ENCODE assay signal across 8 cellular contexts in the genomic region with DNA sequence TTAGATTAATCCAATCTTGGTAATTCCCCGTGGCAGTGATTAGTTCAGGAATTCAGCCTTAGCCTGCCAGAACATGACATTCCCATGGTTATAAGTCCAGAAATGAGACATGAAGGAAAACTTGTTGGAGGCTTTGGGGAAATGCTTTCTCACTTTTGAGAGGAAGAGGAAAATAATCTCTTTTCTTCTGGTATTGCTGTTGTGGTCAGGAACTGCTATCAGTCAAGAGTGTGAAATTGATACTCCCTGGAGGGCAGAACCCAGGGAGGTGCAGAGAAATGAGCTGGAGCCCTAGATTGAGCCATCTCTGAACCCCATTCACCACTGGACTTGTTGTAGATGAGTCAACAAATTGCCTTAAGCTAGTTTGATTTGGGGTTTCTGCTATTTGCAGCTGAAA. TPM values are rescaled to one million over a fixed set of nuclear protein-coding genes. Genes with fewer than 3 reads are reported as not detected.
DNase-seq lines count a peak whose midpoint lies in the region; ATAC-seq, FAIRE-seq and TF ChIP-seq lines count a peak whose summit lies in the region.
"Had no signal": no experiment of that assay in that cellular context is flagged by ENCODE, and none has a peak within 500 bp of the region (broad histone marks: within the 10 kb centered on the region; RNA-seq: fewer than 3 reads in every experiment).

No MANE protein-coding gene starts in this region.

- no peaks in the 10 kb centered on the region for H3K27me3 Mint-ChIP-seq in activated T-cell treated with anti-CD3 and anti-CD28 coated beads, Interleukin-2, amount 50 U/mL, for 72 hours (ENCODE audit: low read depth)
- no peaks in the 10 kb centered on the region for H3K27me3 Mint-ChIP-seq in neural progenitor cell (ENCODE audit: insufficient read depth, low read depth)

- peak overlapping the region in 1 of 2 donors; percentile 32 for H3K4me3 Mint-ChIP-seq in activated T-cell treated with anti-CD3 and anti-CD28 coated beads, Interleukin-2, amount 50 U/mL, for 72 hours
- peak overlapping the region; percentile 25 for H3K4me3 Mint-ChIP-seq in neural progenitor cell

- ATAC-seq in HG03196 (IDR thresholded peaks at IDR 0.05; ENCODE audit: unreplicated experiment): peak; percentile 58
- ATAC-seq in activated T-cell treated with anti-CD3 and anti-CD28 coated beads, Interleukin-2, amount 50 U/mL, for 72 hours (replicated peaks in 1 of 2): peak; percentile 96 to 97

- no peak overlapping the region for H3K9ac ChIP-seq in neural progenitor cell

- H3K9me3 ChIP-seq in neural progenitor cell (ENCODE audit: low read depth): peaks cover 5% of the 10 kb centered on the region
- no peaks in the 10 kb centered on the region for H3K9me3 ChIP-seq in WERI-Rb-1 (ENCODE audit: severe bottlenecking)
- H3K9me3 ChIP-seq: gastrocnemius medialis had no signal

- TF ChIP-seq CTCF in neural progenitor cell (IDR thresholded peaks at IDR 0.05) (no peak), WERI-Rb-1 (IDR thresholded peaks at IDR 0.05; ENCODE audit: low read depth, low read length) (no peak)

- no peaks in the 10 kb centered on the region for H3K4me1 ChIP-seq in neural progenitor cell

- H3K4me1 Mint-ChIP-seq in activated T-cell treated with anti-CD3 and anti-CD28 coated beads, Interleukin-2, amount 50 U/mL, for 72 hours (ENCODE audit: low read depth): peaks cover 78% of the 10 kb centered on the region
- peaks cover 15% of the 10 kb centered on the region for H3K4me1 Mint-ChIP-seq in neural progenitor cell

- peaks cover 3% of the 10 kb centered on the region for H4K20me1 ChIP-seq in neural progenitor cell (ENCODE audit: low read depth)

- H3K27me3 ChIP-seq in neural progenitor cell (no peaks in the 10 kb centered on the region), WERI-Rb-1 (ENCODE audit: insufficient read depth, low read depth, severe bottlenecking) (no peaks in the 10 kb centered on the region)
- H3K27me3 ChIP-seq: gastrocnemius medialis had no signal

- FAIRE-seq in GM18507 (lab: Jason Lieb, UNC): peak; percentile 78

- peaks cover 65% of the 10 kb centered on the region for H3K79me2 ChIP-seq in neural progenitor cell (ENCODE audit: low read depth)

- H3K4me2 ChIP-seq in neural progenitor cell: no peak overlapping the region

- H3K9me3 Mint-ChIP-seq in activated T-cell treated with anti-CD3 and anti-CD28 coated beads, Interleukin-2, amount 50 U/mL, for 72 hours: peaks cover 0 to 3% of the 10 kb centered on the region in 2 donors
- H3K9me3 Mint-ChIP-seq in neural progenitor cell: peaks cover 35% of the 10 kb centered on the region

- H3K36me3 ChIP-seq in neural progenitor cell (no peaks in the 10 kb centered on the region), WERI-Rb-1 (no peaks in the 10 kb centered on the region; the same call in 1 of the 2 replicates)
- H3K36me3 ChIP-seq: gastrocnemius medialis had no signal

- H2AFZ ChIP-seq in neural progenitor cell (replicated peaks): no peak overlapping the region

- peaks cover 5% of the 10 kb centered on the region for H3F3A ChIP-seq in neural progenitor cell (ENCODE audit: low read depth)

- H3K36me3 Mint-ChIP-seq in activated T-cell treated with anti-CD3 and anti-CD28 coated beads, Interleukin-2, amount 50 U/mL, for 72 hours (ENCODE audit: insufficient read depth in 2 of 2): peaks cover 3 to 26% of the 10 kb centered on the region in 2 donors
- H3K36me3 Mint-ChIP-seq in neural progenitor cell: peaks cover 36% of the 10 kb centered on the region

- no peak overlapping the region for H3K4me3 ChIP-seq in neural progenitor cell
- H3K4me3 ChIP-seq in WERI-Rb-1 (ENCODE audit: low read depth, low read length): no peak overlapping the region
- H3K4me3 ChIP-seq: gastrocnemius medialis had no signal

- no peak overlapping the region for H3K27ac ChIP-seq in neural progenitor cell
- H3K27ac ChIP-seq in WERI-Rb-1: no peak overlapping the region
- H3K27ac ChIP-seq: gastrocnemius medialis had no signal

- no peak overlapping the region for H3K27ac Mint-ChIP-seq in activated T-cell treated with anti-CD3 and anti-CD28 coated beads, Interleukin-2, amount 50 U/mL, for 72 hours
- peak overlapping the region; percentile 35 for H3K27ac Mint-ChIP-seq in neural progenitor cell

- DNase-seq in GM18507 (ENCODE audit: extremely low spot score, insufficient read length, low read depth) (peak; percentile 22), neural progenitor cell (ENCODE audit: low spot score) (no peak), WERI-Rb-1 (no peak), NCI-H2171 treated with DMSO at 0.1 percent for 48 hours (lab: John Stamatoyannopoulos, UW) (no peak), NCI-H446 (lab: John Stamatoyannopoulos, UW) (no peak)
- peak; percentile 36 to 61 for DNase-seq in activated T-cell treated with anti-CD3 and anti-CD28 coated beads, Interleukin-2, amount 50 U/mL, for 72 hours
- DNase-seq: gastrocnemius medialis had no signal

RNA-seq across cellular contexts. Expression of a gene that starts 38.6 kb away (rescaled TPM):
- total RNA-seq in activated T-cell treated with anti-CD3 and anti-CD28 coated beads, Interleukin-2, amount 50 U/mL, for 72 hours: 10 to 100 TPM; 24.4 to 30.6 TPM
- 2.7 and 4.0 TPM in 2 replicates for total RNA-seq in neural progenitor cell (ENCODE audit: low replicate concordance)

RNA-seq across cellular contexts. Expression of a gene that starts 49.4 kb away (rescaled TPM):
- total RNA-seq in activated T-cell treated with anti-CD3 and anti-CD28 coated beads, Interleukin-2, amount 50 U/mL, for 72 hours: 100 to 1,000 TPM; 122 to 157 TPM
- 61.3 and 107 TPM in 2 replicates for total RNA-seq in neural progenitor cell (ENCODE audit: low replicate concordance)

Comparison
In these comparisons a context has a peak if more than half of its experiments do, and no peak if none do; other contexts are left out.
1. DNase-seq: peak in GM18507 (single experiment) and activated T-cell treated with anti-CD3 and anti-CD28 coated beads, Interleukin-2, amount 50 U/mL, for 72 hours (2 of 2); none in neural progenitor cell (single experiment), WERI-Rb-1 (single experiment), NCI-H2171 treated with DMSO at 0.1 percent for 48 hours (single experiment) and NCI-H446 (0 of 2).